Comparison of ENCODE assay signal across 28 cellular contexts in the genomic region with DNA sequence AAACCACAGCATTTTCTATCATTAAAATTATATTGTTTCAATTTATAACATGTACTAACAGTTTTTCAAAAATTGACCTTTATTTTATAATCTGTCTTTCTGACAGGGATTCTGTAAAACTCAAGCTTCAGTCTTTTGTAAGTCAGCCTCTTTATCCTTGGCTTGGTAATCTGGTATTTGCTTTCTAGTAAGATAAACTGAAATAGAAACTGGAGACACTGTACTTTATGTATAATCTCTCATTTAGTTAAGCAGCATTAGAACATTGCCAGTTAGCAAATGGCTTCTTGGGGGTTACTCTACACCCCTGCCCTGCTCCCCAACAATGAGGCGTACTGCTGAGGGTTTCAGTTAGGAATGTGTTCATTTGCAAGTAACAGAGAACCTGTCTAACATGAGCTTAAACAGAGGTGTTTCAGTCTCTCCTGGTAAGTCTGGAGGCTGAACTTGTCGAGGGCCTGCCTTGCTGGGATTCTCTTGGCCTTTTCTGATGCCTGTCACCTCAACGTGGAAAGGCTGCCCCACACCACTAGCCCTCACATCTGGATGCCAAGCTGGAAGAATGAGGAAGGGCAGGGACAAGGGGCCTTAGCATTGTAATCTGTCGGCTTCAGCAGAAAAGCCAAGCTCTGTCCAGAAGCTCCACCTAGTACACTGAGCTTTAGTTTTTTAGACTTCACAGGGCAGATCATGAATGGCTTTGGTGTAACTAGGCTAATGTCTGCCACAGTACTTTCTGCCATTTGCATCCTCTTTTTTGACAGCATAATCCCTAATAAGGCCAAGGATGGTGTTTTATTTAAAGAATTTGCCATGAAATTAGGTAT. TPM values are rescaled to one million over a fixed set of nuclear protein-coding genes. Genes with fewer than 3 reads are reported as not detected.
DNase-seq lines count a peak whose midpoint lies in the region; ATAC-seq, FAIRE-seq and TF ChIP-seq lines count a peak whose summit lies in the region.
"Had no signal": no experiment of that assay in that cellular context is flagged by ENCODE, and none has a peak within 500 bp of the region (broad histone marks: within the 10 kb centered on the region; RNA-seq: fewer than 3 reads in every experiment).

No MANE protein-coding gene starts in this region.

- no peak overlapping the region for H3K23ac ChIP-seq in trophoblast cell (ENCODE audit: low read length)

- FAIRE-seq in islet of Langerhans (lab: Jason Lieb, UNC): peak; percentile 24
- FAIRE-seq: HTR-8/SVneo, RCC 7860, TTC549 had no signal

- TF ChIP-seq CTCF in activated CD8-positive, alpha-beta T cell treated with anti-CD3 and anti-CD28 coated beads for 36 hours (IDR thresholded peaks at IDR 0.05): no peak

- peaks cover 4% of the 10 kb centered on the region for H3K79me2 ChIP-seq in trophoblast cell (ENCODE audit: control insufficient read depth, insufficient read depth, low read length, poor library complexity)

- H3K4me3 Mint-ChIP-seq in activated CD8-positive, alpha-beta T cell treated with anti-CD3 and anti-CD28 coated beads for 36 hours: no peak overlapping the region
- H3K4me3 Mint-ChIP-seq in activated CD8-positive, alpha-beta T cell treated with anti-CD3 and anti-CD28 coated beads, Interleukin-2, amount 10 ng/mL, durations not matched to agents 7 days and 5 days: no peak overlapping the region
- no peak overlapping the region for H3K4me3 Mint-ChIP-seq in activated naive CD8-positive, alpha-beta T cell
- H3K4me3 Mint-ChIP-seq: nephron had no signal

- H3K27me3 Mint-ChIP-seq in activated CD8-positive, alpha-beta T cell treated with anti-CD3 and anti-CD28 coated beads for 36 hours: peaks cover 2% of the 10 kb centered on the region
- H3K27me3 Mint-ChIP-seq in activated CD8-positive, alpha-beta T cell treated with anti-CD3 and anti-CD28 coated beads, Interleukin-2, amount 10 ng/mL, durations not matched to agents 7 days and 5 days (ENCODE audit: low read depth): no peaks in the 10 kb centered on the region
- no peaks in the 10 kb centered on the region for H3K27me3 Mint-ChIP-seq in activated naive CD8-positive, alpha-beta T cell

- no peak overlapping the region for H4K8ac ChIP-seq in trophoblast cell (ENCODE audit: low read depth, low read length)

- peaks cover 3% of the 10 kb centered on the region for H3K36me3 Mint-ChIP-seq in activated CD8-positive, alpha-beta T cell treated with anti-CD3 and anti-CD28 coated beads for 36 hours (ENCODE audit: low read depth)
- H3K36me3 Mint-ChIP-seq in activated CD8-positive, alpha-beta T cell treated with anti-CD3 and anti-CD28 coated beads, Interleukin-2, amount 10 ng/mL, durations not matched to agents 7 days and 5 days (ENCODE audit: low read depth): no peaks in the 10 kb centered on the region
- peaks cover 18% of the 10 kb centered on the region for H3K36me3 Mint-ChIP-seq in activated naive CD8-positive, alpha-beta T cell

- no peak overlapping the region for H2BK5ac ChIP-seq in trophoblast cell (ENCODE audit: low read depth, low read length, poor library complexity)

- POLR2A ChIA-PET in activated CD8-positive, alpha-beta T cell treated with anti-CD3 and anti-CD28 coated beads for 36 hours (lab: Charles Lee): no interaction called here
- POLR2A ChIA-PET in activated CD8-positive, alpha-beta T cell treated with anti-CD3 and anti-CD28 coated beads, Interleukin-2, amount 10 ng/mL, durations not matched to agents 7 days and 5 days (lab: Charles Lee): no interaction called here

- H3K79me1 ChIP-seq in trophoblast cell (ENCODE audit: low read length): peaks cover 8% of the 10 kb centered on the region

- H3K9ac ChIP-seq in trophoblast cell (ENCODE audit: low read length): no peak overlapping the region

- H4K12ac ChIP-seq in trophoblast cell (ENCODE audit: low read depth, low read length): no peak overlapping the region

- intact Hi-C loops in activated CD8-positive, alpha-beta T cell treated with anti-CD3 and anti-CD28 coated beads for 36 hours (cut with micrococcal nuclease): no loop called here

- ATAC-seq in activated CD8-positive, alpha-beta T cell treated with anti-CD3 and anti-CD28 coated beads for 36 hours: no peak
- ATAC-seq in activated CD8-positive, alpha-beta T cell treated with anti-CD3 and anti-CD28 coated beads, Interleukin-2, amount 10 ng/mL, durations not matched to agents 7 days and 5 days: no peak
- ATAC-seq: left colon had no signal

- H3K4me1 Mint-ChIP-seq in activated CD8-positive, alpha-beta T cell treated with anti-CD3 and anti-CD28 coated beads for 36 hours (ENCODE audit: low read depth): peaks cover 16% of the 10 kb centered on the region
- peaks cover 2% of the 10 kb centered on the region for H3K4me1 Mint-ChIP-seq in activated CD8-positive, alpha-beta T cell treated with anti-CD3 and anti-CD28 coated beads, Interleukin-2, amount 10 ng/mL, durations not matched to agents 7 days and 5 days (ENCODE audit: low read depth)
- peaks cover 66% of the 10 kb centered on the region for H3K4me1 Mint-ChIP-seq in activated naive CD8-positive, alpha-beta T cell (ENCODE audit: low read depth)

- no peak overlapping the region for H4K91ac ChIP-seq in trophoblast cell (ENCODE audit: low read depth, low read length)

- peaks cover 11 to 19% of the 10 kb centered on the region in 2 experiments for H3K4me1 ChIP-seq in trophoblast cell (ENCODE audit: control insufficient read depth in 1 of 2, insufficient read depth in 2 of 2, low read length in 2 of 2)
- H3K4me1 ChIP-seq: SJSA1 had no signal

- no peaks in the 10 kb centered on the region for H3K9me3 ChIP-seq in trophoblast cell (ENCODE audit: insufficient read depth, low read depth, low read length)
- H3K9me3 ChIP-seq: sigmoid colon, SJSA1 had no signal

- H2BK120ac ChIP-seq in trophoblast cell (ENCODE audit: insufficient read depth, low read length, poor library complexity): no peak overlapping the region

- peak overlapping the region; percentile 9 for H3K4me2 ChIP-seq in trophoblast cell (ENCODE audit: low read length)

- H2AFZ ChIP-seq in trophoblast cell (ENCODE audit: insufficient read depth, low read length, poor library complexity): peak overlapping the region; percentile 4

- WGBS in trophoblast cell (ENCODE audit: extremely low coverage, insufficient coverage, insufficient read length): no CpG with 5 or more reads among the region's 4 CpGs

- H3K9me3 Mint-ChIP-seq in activated CD8-positive, alpha-beta T cell treated with anti-CD3 and anti-CD28 coated beads for 36 hours: no peaks in the 10 kb centered on the region
- no peaks in the 10 kb centered on the region for H3K9me3 Mint-ChIP-seq in activated CD8-positive, alpha-beta T cell treated with anti-CD3 and anti-CD28 coated beads, Interleukin-2, amount 10 ng/mL, durations not matched to agents 7 days and 5 days (ENCODE audit: insufficient read depth)
- peaks cover 6% of the 10 kb centered on the region for H3K9me3 Mint-ChIP-seq in activated naive CD8-positive, alpha-beta T cell (ENCODE audit: low read depth)

- H2BK12ac ChIP-seq in trophoblast cell (ENCODE audit: low read length): no peak overlapping the region

- CTCF ChIA-PET in activated CD8-positive, alpha-beta T cell treated with anti-CD3 and anti-CD28 coated beads for 36 hours (lab: Charles Lee): interaction anchor here (1.3 to 2.1 kb wide), 2 partner anchors 10 to 21 kb away, joined by 3 to 8 read pairs; no protein-coding TSS in a partner anchor
- CTCF ChIA-PET in activated CD8-positive, alpha-beta T cell treated with anti-CD3 and anti-CD28 coated beads, Interleukin-2, amount 10 ng/mL, durations not matched to agents 7 days and 5 days (lab: Charles Lee): interaction anchor here (1.1 kb wide), 1 partner anchor 20 kb away, joined by 4 read pairs; no protein-coding TSS in a partner anchor

- H3K27me3 ChIP-seq in trophoblast cell (ENCODE audit: insufficient read depth, low read length): no peaks in the 10 kb centered on the region
- H3K27me3 ChIP-seq: sigmoid colon, SJSA1 had no signal

- peaks cover 0 to 2% of the 10 kb centered on the region in 2 experiments for H3K36me3 ChIP-seq in trophoblast cell (ENCODE audit: control insufficient read depth in 1 of 2, insufficient read depth in 2 of 2, low read length in 2 of 2)
- H3K36me3 ChIP-seq: sigmoid colon, SJSA1 had no signal

- H2AK5ac ChIP-seq in trophoblast cell (ENCODE audit: low read length): no peak overlapping the region

- H3K18ac ChIP-seq in trophoblast cell (ENCODE audit: low read length): no peak overlapping the region

- peak overlapping the region; percentile 90 for H3K27ac ChIP-seq in trophoblast cell (ENCODE audit: low read depth, low read length)
- H3K27ac ChIP-seq: 22Rv1, sigmoid colon, SJSA1 had no signal

- DNase-seq in activated CD8-positive, alpha-beta T cell treated with anti-CD3 and anti-CD28 coated beads for 36 hours: no peak
- DNase-seq in activated CD8-positive, alpha-beta T cell treated with anti-CD3 and anti-CD28 coated beads, Interleukin-2, amount 10 ng/mL, durations not matched to agents 7 days and 5 days: no peak
- DNase-seq in trophoblast cell: peak in 1 of 2 donors; percentile 7
- DNase-seq in OCI-M2 (lab: John Stamatoyannopoulos, UW; ENCODE audit: unreplicated experiment): no peak
- no peak for DNase-seq in SHP77 treated with DMSO at 0.1 percent for 48 hours (lab: John Stamatoyannopoulos, UW)
- DNase-seq in pons (ENCODE audit: low spot score): no peak
- DNase-seq: activated CD4-positive, alpha-beta T cell treated with anti-CD3 and anti-CD28 coated beads for 1 hour; activated T-cell treated with anti-CD3 and anti-CD28 coated beads, Interleukin-2, amount 50 U/mL, for 1 hour; aorta; caudate nucleus; dermis blood vessel endothelial cell; DMS 273 treated with DMSO at 0.1 percent for 48 hours; glutamatergic neuron; Kasumi-1; left colon; NCI-H1694 treated with DMSO at 0.1 percent for 48 hours; NCI-H2171; NCI-H524; sigmoid colon; T-helper 1 cell had no signal

- H3K4ac ChIP-seq in trophoblast cell (ENCODE audit: low read depth, low read length): no peak overlapping the region

- H3K14ac ChIP-seq in trophoblast cell (ENCODE audit: low read length): no peak overlapping the region

- H3K27ac Mint-ChIP-seq in activated CD8-positive, alpha-beta T cell treated with anti-CD3 and anti-CD28 coated beads for 36 hours: peak overlapping the region; percentile 8
- H3K27ac Mint-ChIP-seq in activated CD8-positive, alpha-beta T cell treated with anti-CD3 and anti-CD28 coated beads, Interleukin-2, amount 10 ng/mL, durations not matched to agents 7 days and 5 days: no peak overlapping the region
- peak overlapping the region; percentile 91 for H3K27ac Mint-ChIP-seq in activated naive CD8-positive, alpha-beta T cell
- H3K27ac Mint-ChIP-seq: nephron had no signal

- H3K4me3 ChIP-seq in trophoblast cell (ENCODE audit: low read depth, low read length): no peak overlapping the region
- H3K4me3 ChIP-seq: sigmoid colon, SJSA1 had no signal

RNA-seq across cellular contexts. Expression of gene SH3BGRL2, which starts 34.8 kb away (rescaled TPM):
- total RNA-seq in activated CD8-positive, alpha-beta T cell treated with anti-CD3 and anti-CD28 coated beads for 36 hours: under 1 TPM; 0.54 to 0.70 TPM
- total RNA-seq in activated CD8-positive, alpha-beta T cell treated with anti-CD3 and anti-CD28 coated beads, Interleukin-2, amount 10 ng/mL, durations not matched to agents 7 days and 5 days: under 1 TPM; 0.13 TPM
- 23.8 and 24.4 TPM in 2 replicates for polyA plus RNA-seq in trophoblast cell (2013)
